22 cellular contexts compared by ENCODE assay signal in the genomic region with DNA sequence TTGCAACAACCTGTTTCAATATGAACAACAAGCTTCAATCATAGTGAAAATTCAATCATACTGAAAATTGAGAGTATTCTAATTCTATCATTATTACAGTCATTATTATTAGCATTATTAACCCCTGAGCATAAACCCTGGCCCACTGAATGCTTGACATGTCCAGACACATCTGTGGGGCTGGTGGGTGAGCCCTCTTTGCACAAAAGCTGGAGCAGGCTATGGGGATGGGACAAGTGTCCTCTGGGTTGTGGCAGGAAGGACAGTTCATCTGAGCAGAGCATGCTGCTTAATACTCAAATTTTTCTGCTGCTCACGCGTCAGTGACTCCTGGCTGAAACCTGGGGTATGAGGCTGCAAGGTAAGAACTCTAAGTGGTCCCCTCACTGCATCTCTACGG.
"Had no signal": no experiment of that assay in that cellular context is flagged by ENCODE, and none has a peak within 500 bp of the region (broad histone marks: within the 10 kb centered on the region; RNA-seq: fewer than 3 reads in every experiment).

No MANE protein-coding gene starts in this region.

- H3K36me3 ChIP-seq: heart left ventricle, spleen, tibial artery, upper lobe of left lung, vagina had no signal

- H3K27me3 ChIP-seq: spleen, tibial artery, upper lobe of left lung, vagina had no signal

- H3K4me3 ChIP-seq: heart left ventricle, spleen, tibial artery, upper lobe of left lung, vagina had no signal

- H3K4me1 ChIP-seq: heart left ventricle, spleen, tibial artery, upper lobe of left lung, vagina had no signal

- H3K27ac ChIP-seq: heart left ventricle, spleen, tibial artery, upper lobe of left lung, vagina had no signal

- H3K4me3 Mint-ChIP-seq: naive thymus-derived CD4-positive, alpha-beta T cell; nephron progenitor cell; stimulated activated memory B cell treated with anti-CD40 and anti-IgM and Interleukin-4, amounts not matched to agents 10 μg/mL and 1 μg/mL and 100 μg/mL, for 72 hours; stimulated activated naive CD8-positive, alpha-beta T cell treated with anti-CD3 and anti-CD28 coated beads, Interleukin-15, Interleukin-2, amounts not matched to agents 100 ng/mL and 50 ng/mL, for 24 hours had no signal

- H3K9me3 ChIP-seq: heart left ventricle, spleen, tibial artery, upper lobe of left lung, vagina had no signal

- H3K36me3 Mint-ChIP-seq: naive thymus-derived CD4-positive, alpha-beta T cell; stimulated activated memory B cell treated with anti-CD40 and anti-IgM and Interleukin-4, amounts not matched to agents 10 μg/mL and 1 μg/mL and 100 μg/mL, for 72 hours had no signal

- DNase-seq: effector memory CD4-positive, alpha-beta T cell; heart left ventricle; hippocampal formation; kidney glomerular epithelial cell; mammary epithelial cell; naive thymus-derived CD4-positive, alpha-beta T cell; nephron progenitor cell; nucleus accumbens; spleen; stimulated activated CD4-positive, alpha-beta T cell treated with anti-CD3 and anti-CD28 coated beads, Interleukin-15, amount 100 ng/mL, for 24 hours; stimulated activated CD4-positive, alpha-beta T cell treated with anti-CD3 and anti-CD28 coated beads, Interleukin-1b, Interleukin-23, amount 100 ng/mL, for 48 hours; stimulated activated CD4-positive, alpha-beta T cell treated with anti-CD3 and anti-CD28 coated beads, Interleukin-4, amount 100 ng/mL, for 24 hours; tibial artery; upper lobe of left lung had no signal

- ATAC-seq: esophagus mucosa; heart left ventricle; naive thymus-derived CD4-positive, alpha-beta T cell; sciatic nerve had no signal

- H3K27ac Mint-ChIP-seq: naive thymus-derived CD4-positive, alpha-beta T cell; nephron progenitor cell; stimulated activated memory B cell treated with anti-CD40 and anti-IgM and Interleukin-4, amounts not matched to agents 10 μg/mL and 1 μg/mL and 100 μg/mL, for 72 hours; stimulated activated naive CD8-positive, alpha-beta T cell treated with anti-CD3 and anti-CD28 coated beads, Interleukin-15, Interleukin-2, amounts not matched to agents 100 ng/mL and 50 ng/mL, for 24 hours had no signal

- H3K27me3 Mint-ChIP-seq: stimulated activated memory B cell treated with anti-CD40 and anti-IgM and Interleukin-4, amounts not matched to agents 10 μg/mL and 1 μg/mL and 100 μg/mL, for 72 hours had no signal

- H3K9me3 Mint-ChIP-seq: nephron progenitor cell; stimulated activated memory B cell treated with anti-CD40 and anti-IgM and Interleukin-4, amounts not matched to agents 10 μg/mL and 1 μg/mL and 100 μg/mL, for 72 hours; stimulated activated naive CD8-positive, alpha-beta T cell treated with anti-CD3 and anti-CD28 coated beads, Interleukin-15, Interleukin-2, amounts not matched to agents 100 ng/mL and 50 ng/mL, for 24 hours had no signal

- H3K4me1 Mint-ChIP-seq: naive thymus-derived CD4-positive, alpha-beta T cell; stimulated activated memory B cell treated with anti-CD40 and anti-IgM and Interleukin-4, amounts not matched to agents 10 μg/mL and 1 μg/mL and 100 μg/mL, for 72 hours had no signal

- FAIRE-seq: endometrium, frontal cortex, islet of Langerhans had no signal
